In genomic region chr1:178684542-178685000, GRCh38 we compare ENCODE assay signal across 9 cellular contexts. TPM values are rescaled to one million over a fixed set of nuclear protein-coding genes. Genes with fewer than 3 reads are reported as not detected.
DNase-seq lines count a peak whose midpoint lies in the region; ATAC-seq and TF ChIP-seq lines count a peak whose summit lies in the region.
"Had no signal": no experiment of that assay in that cellular context is flagged by ENCODE, and none has a peak within 500 bp of the region (broad histone marks: within the 10 kb centered on the region; RNA-seq: fewer than 3 reads in every experiment).

No MANE protein-coding gene starts in this region.

- intact Hi-C loops in Caco-2 (cut with micrococcal nuclease; ENCODE audit: unreplicated experiment): no loop called here
- intact Hi-C loops in uterus (cut with DNase I; ENCODE audit: low total_unique reads): no loop called here

- TF ChIP-seq CTCF in foreskin fibroblast (IDR thresholded peaks at IDR 0.05; ENCODE audit: low read depth, low read length): no peak
- no peak for TF ChIP-seq CTCF in Caco-2 (IDR thresholded peaks at IDR 0.05; ENCODE audit: insufficient read depth in 1 of 2, low read depth in 1 of 2, low read length in 1 of 2, severe bottlenecking in 1 of 2, unreplicated experiment in 1 of 2)
- TF ChIP-seq CTCF in uterus (IDR thresholded peaks at IDR 0.05): no peak

- ATAC-seq in GM21619 (IDR thresholded peaks at IDR 0.05; ENCODE audit: unreplicated experiment): peak; percentile 88

- CTCF ChIA-PET in Caco-2 (lab: Charles Lee): no interaction called here

- no peak for TF ChIP-seq POLR2A in uterus (IDR thresholded peaks at IDR 0.05)

- H3K36me3 ChIP-seq in Caco-2 (ENCODE audit: control insufficient read depth, insufficient read depth, low read length): no peaks in the 10 kb centered on the region
- no peaks in the 10 kb centered on the region for H3K36me3 ChIP-seq in uterus
- H3K36me3 ChIP-seq: pancreas had no signal

- H3K9me3 ChIP-seq in Caco-2 (no peaks in the 10 kb centered on the region), uterus (no peaks in the 10 kb centered on the region)
- H3K9me3 ChIP-seq: pancreas had no signal

- no peaks in the 10 kb centered on the region for H3K27me3 Mint-ChIP-seq in Caco-2 (ENCODE audit: insufficient read depth, unreplicated experiment)

- H3K27me3 ChIP-seq in Caco-2 (replicated peaks; ENCODE audit: control insufficient read depth, insufficient read depth, low read length) (no peaks in the 10 kb centered on the region; the same call in 1 of the 2 replicates), uterus (no peaks in the 10 kb centered on the region)
- H3K27me3 ChIP-seq: pancreas had no signal

- H3K36me3 Mint-ChIP-seq in Caco-2 (ENCODE audit: insufficient read depth, unreplicated experiment): no peaks in the 10 kb centered on the region

- DNase-seq in EH (ENCODE audit: low read depth): peak; percentile 95
- peak; percentile 97 for DNase-seq in LHCN-M2 (ENCODE audit: low read depth)
- peak; percentile 81 to 88 for DNase-seq in foreskin fibroblast
- no peak for DNase-seq in Caco-2
- DNase-seq in NCI-H1092 (lab: John Stamatoyannopoulos, UW): no peak
- no peak for DNase-seq in uterus
- DNase-seq in COR-L47 (lab: John Stamatoyannopoulos, UW): no peak
- DNase-seq: pancreas had no signal

- H3K4me1 Mint-ChIP-seq in Caco-2 (ENCODE audit: low read depth, unreplicated experiment): peaks cover 6% of the 10 kb centered on the region

- H3K9me3 Mint-ChIP-seq in Caco-2 (ENCODE audit: unreplicated experiment): no peaks in the 10 kb centered on the region

- H3K27ac Mint-ChIP-seq in Caco-2 (ENCODE audit: unreplicated experiment): no peak overlapping the region

- H3K4me3 ChIP-seq in foreskin fibroblast (ENCODE audit: low read depth in 1 of 2, low read length in 2 of 2): no peak overlapping the region
- no peak overlapping the region for H3K4me3 ChIP-seq in Caco-2 (ENCODE audit: low read depth, low read length)
- H3K4me3 ChIP-seq in uterus: no peak overlapping the region
- H3K4me3 ChIP-seq: pancreas had no signal

- H3K4me3 Mint-ChIP-seq in Caco-2 (ENCODE audit: unreplicated experiment): no peak overlapping the region

- POLR2A ChIA-PET in Caco-2 (lab: Charles Lee): no interaction called here

- no TSS peak for BruUV-seq in Caco-2 (replicated peaks; lab: Mats Ljungman, UMichigan)

- no peak overlapping the region for H3K27ac ChIP-seq in uterus
- H3K27ac ChIP-seq: pancreas had no signal

- peaks cover 8% of the 10 kb centered on the region for H3K4me1 ChIP-seq in Caco-2
- H3K4me1 ChIP-seq in uterus: no peaks in the 10 kb centered on the region
- H3K4me1 ChIP-seq: pancreas had no signal

RNA-seq across cellular contexts. Expression of gene RALGPS2, which starts 40.5 kb away (rescaled TPM):
- total RNA-seq in LHCN-M2 (2014; rRNA removed) (26.2 and 33.1 TPM in 2 replicates), Caco-2 (2022) (26.1 and 38.6 TPM in 2 replicates), uterus (100 to 1,000 TPM in 1 of 4 donors, 10 to 100 TPM in 2, 1 to 10 TPM in 1; 4.9 to 109 (median 24.7) TPM)
- polyA plus RNA-seq in LHCN-M2 (2012): 3.6 TPM

Comparison
In these comparisons a context has a peak if more than half of its experiments do, and no peak if none do; other contexts are left out.
1. DNase-seq: peak in EH (single experiment), LHCN-M2 (single experiment) and foreskin fibroblast (2 of 2); none in Caco-2 (0 of 2), NCI-H1092 (single experiment), uterus (0 of 2) and COR-L47 (single experiment).